1 cellular context compared by ENCODE assay signal in the genomic region with DNA sequence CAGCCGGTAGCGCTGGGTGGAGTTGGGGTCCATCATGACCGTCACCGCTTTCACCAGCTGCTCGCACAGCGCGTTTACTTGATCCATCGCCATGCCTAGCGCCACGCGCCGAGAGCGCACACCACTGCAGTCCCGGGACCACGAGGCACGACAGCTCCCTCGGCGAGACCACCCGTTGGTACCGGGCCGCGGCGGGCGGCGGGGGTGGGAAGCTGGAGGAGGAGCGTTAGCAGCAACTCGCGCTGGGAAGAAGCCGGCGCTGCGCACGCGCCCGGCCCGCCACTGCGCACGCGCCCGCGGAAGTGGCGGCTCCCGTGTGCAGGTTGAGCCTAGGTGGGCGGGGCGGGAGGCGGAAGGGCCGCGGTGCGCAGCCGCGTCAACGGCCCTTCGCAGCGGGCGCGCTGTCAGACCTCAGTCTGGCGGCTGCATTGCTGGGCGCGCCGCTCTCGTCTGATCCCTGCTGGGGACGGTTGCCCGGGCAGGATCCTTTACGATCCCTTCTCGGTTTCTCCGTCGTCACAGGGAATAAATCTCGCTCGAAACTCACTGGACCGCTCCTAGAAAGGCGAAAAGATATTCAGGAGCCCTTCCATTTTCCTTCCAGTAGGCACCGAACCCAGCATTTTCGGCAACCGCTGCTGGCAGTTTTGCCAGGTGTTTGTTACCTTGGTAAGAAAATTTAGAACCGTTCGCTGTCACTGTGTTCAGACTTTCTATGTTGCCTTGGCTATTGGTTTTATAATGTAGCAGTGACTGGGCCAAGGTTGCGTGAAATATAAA.
A peak's percentile ranks its signal among the peaks of the same experiment; 100 is the strongest.
TF ChIP-seq lines count a peak whose summit lies in the region.

TSS of gene POLH (plus strand) at position 414 of the 780 bp plus-strand sequence. CDS start 6,135 bp downstream, outside the sequence.
TSS of gene XPO5 (minus strand) at position 267 of the 780 bp plus-strand sequence. CDS start at position 93, 174 bp downstream.

TF ChIP-seq in K562, 482 proteins besides CTCF, POLR2A, EP300 and RAD21 (continued from another document and continues in another):
- TF ChIP-seq ETV5 (CRISPR knock-in tag; IDR thresholded peaks at IDR 0.05; ENCODE audit: low read depth) (peak; percentile 52; the same call in 1 of the 2 replicates), SMARCC2 (IDR thresholded peaks at IDR 0.05; ENCODE audit: low read depth) (0 out of 2 replicates have a peak, but pooled peaks have one; percentile 24), DDX20 (tag; IDR thresholded peaks at IDR 0.05; ENCODE audit: low read depth) (no peak), MYNN (IDR thresholded peaks at IDR 0.05) (peak; percentile 61; the same call in 1 of the 2 replicates), MYNN (CRISPR knock-in tag; IDR thresholded peaks at IDR 0.05) (no peak), ZNF175 (CRISPR knock-in tag; IDR thresholded peaks at IDR 0.05; ENCODE audit: low read depth) (0 out of 2 replicates have a peak, but pooled peaks have one; percentile 32), TAF1 (IDR thresholded peaks at IDR 0.05; ENCODE audit: control insufficient read depth, extremely low read depth, insufficient read depth, low read length, severe bottlenecking) (peak; percentile 99), CREB3L1 (IDR thresholded peaks at IDR 0.05; ENCODE audit: borderline replicate concordance, low read depth) (peak; percentile 77), GABPB1 (CRISPR knock-in tag; IDR thresholded peaks at IDR 0.05) (peak; percentile 52; the same call in 1 of the 2 replicates), ZNF764 (CRISPR knock-in tag; IDR thresholded peaks at IDR 0.05; ENCODE audit: low read depth) (peak; percentile 98), POLR2B (IDR thresholded peaks at IDR 0.05; ENCODE audit: low read depth, partially characterized antibody) (peak; percentile 93), NEUROD1 (IDR thresholded peaks at IDR 0.05; ENCODE audit: borderline replicate concordance, low read depth, low read length, partially characterized antibody) (no peak), MCM3 (IDR thresholded peaks at IDR 0.05) (no peak), SMC3 (conservative IDR thresholded peaks at IDR 0.05; ENCODE audit: insufficient read depth, low read depth, low read length) (no peak), ZBTB11 (CRISPR knock-in tag; IDR thresholded peaks at IDR 0.05) (0 out of 6 replicates have a peak, but pooled peaks of 1 of the 3 experiments have one; percentile 26), MYC (IDR thresholded peaks at IDR 0.05; ENCODE audit: low read depth, low read length) (peak; percentile 93; the same call in 1 of the 2 replicates), MYC (CRISPR knock-in tag; IDR thresholded peaks at IDR 0.05; ENCODE audit: borderline replicate concordance, low read depth) (peak; percentile 5; the same call in 1 of the 2 replicates), FOXJ3 (CRISPR knock-in tag; IDR thresholded peaks at IDR 0.05) (no peak), ZNF76 (CRISPR knock-in tag; IDR thresholded peaks at IDR 0.05; ENCODE audit: borderline replicate concordance) (no peak), CC2D1A (IDR thresholded peaks at IDR 0.05) (peak; percentile 89), HLTF (IDR thresholded peaks at IDR 0.05) (no peak), GATAD2A (IDR thresholded peaks at IDR 0.05) (0 out of 2 replicates have a peak, but pooled peaks have one; percentile 21), POLR2G (IDR thresholded peaks at IDR 0.05; ENCODE audit: low read depth, low read length) (peak; percentile 96), CCNT2 (IDR thresholded peaks at IDR 0.05; ENCODE audit: borderline replicate concordance, extremely low read depth, insufficient read length, low read depth, low read length) (peak; percentile 93), AFF1 (IDR thresholded peaks at IDR 0.05; ENCODE audit: low read depth in 1 of 2, partially characterized antibody in 2 of 2) (peak in 1 of 2 experiments; percentile 74), THRB (CRISPR knock-in tag; conservative IDR thresholded peaks at IDR 0.05) (0 out of 2 replicates have a peak, but pooled peaks have one; percentile 10), GTF2F1 (IDR thresholded peaks at IDR 0.05; ENCODE audit: low read depth, low read length) (no peak), FOSL1 (tag; conservative IDR thresholded peaks at IDR 0.05) (no peak; the same call in 1 of the 2 replicates), ZFP36 (IDR thresholded peaks at IDR 0.05; ENCODE audit: low read depth, low read length, partially characterized antibody) (no peak), CSDE1 (IDR thresholded peaks at IDR 0.05) (peak in 1 of 2 experiments; percentile 57; a peak in 1 of 4 replicates), PBX2 (CRISPR knock-in tag; IDR thresholded peaks at IDR 0.05; ENCODE audit: low read depth) (no peak), PBX2 (tag; conservative IDR thresholded peaks at IDR 0.05; ENCODE audit: low read depth) (0 out of 2 replicates have a peak, but pooled peaks have one; percentile 27), FIP1L1 (IDR thresholded peaks at IDR 0.05; ENCODE audit: low read depth, low read length, poor library complexity, severe bottlenecking) (peak; percentile 77), RBM22 (IDR thresholded peaks at IDR 0.05; ENCODE audit: low read depth, low read length, poor library complexity, severe bottlenecking) (no peak)
- TF ChIP-seq, protein P1, sequence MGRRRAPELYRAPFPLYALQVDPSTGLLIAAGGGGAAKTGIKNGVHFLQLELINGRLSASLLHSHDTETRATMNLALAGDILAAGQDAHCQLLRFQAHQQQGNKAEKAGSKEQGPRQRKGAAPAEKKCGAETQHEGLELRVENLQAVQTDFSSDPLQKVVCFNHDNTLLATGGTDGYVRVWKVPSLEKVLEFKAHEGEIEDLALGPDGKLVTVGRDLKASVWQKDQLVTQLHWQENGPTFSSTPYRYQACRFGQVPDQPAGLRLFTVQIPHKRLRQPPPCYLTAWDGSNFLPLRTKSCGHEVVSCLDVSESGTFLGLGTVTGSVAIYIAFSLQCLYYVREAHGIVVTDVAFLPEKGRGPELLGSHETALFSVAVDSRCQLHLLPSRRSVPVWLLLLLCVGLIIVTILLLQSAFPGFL (CRISPR knock-in tag; IDR thresholded peaks at IDR 0.05) = peak; percentile 19; the same call in 1 of the 2 replicates
- TF ChIP-seq, protein P2, sequence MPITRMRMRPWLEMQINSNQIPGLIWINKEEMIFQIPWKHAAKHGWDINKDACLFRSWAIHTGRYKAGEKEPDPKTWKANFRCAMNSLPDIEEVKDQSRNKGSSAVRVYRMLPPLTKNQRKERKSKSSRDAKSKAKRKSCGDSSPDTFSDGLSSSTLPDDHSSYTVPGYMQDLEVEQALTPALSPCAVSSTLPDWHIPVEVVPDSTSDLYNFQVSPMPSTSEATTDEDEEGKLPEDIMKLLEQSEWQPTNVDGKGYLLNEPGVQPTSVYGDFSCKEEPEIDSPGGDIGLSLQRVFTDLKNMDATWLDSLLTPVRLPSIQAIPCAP (CRISPR knock-in tag; IDR thresholded peaks at IDR 0.05; ENCODE audit: borderline replicate concordance) = no peak
- TF ChIP-seq, protein P3, sequence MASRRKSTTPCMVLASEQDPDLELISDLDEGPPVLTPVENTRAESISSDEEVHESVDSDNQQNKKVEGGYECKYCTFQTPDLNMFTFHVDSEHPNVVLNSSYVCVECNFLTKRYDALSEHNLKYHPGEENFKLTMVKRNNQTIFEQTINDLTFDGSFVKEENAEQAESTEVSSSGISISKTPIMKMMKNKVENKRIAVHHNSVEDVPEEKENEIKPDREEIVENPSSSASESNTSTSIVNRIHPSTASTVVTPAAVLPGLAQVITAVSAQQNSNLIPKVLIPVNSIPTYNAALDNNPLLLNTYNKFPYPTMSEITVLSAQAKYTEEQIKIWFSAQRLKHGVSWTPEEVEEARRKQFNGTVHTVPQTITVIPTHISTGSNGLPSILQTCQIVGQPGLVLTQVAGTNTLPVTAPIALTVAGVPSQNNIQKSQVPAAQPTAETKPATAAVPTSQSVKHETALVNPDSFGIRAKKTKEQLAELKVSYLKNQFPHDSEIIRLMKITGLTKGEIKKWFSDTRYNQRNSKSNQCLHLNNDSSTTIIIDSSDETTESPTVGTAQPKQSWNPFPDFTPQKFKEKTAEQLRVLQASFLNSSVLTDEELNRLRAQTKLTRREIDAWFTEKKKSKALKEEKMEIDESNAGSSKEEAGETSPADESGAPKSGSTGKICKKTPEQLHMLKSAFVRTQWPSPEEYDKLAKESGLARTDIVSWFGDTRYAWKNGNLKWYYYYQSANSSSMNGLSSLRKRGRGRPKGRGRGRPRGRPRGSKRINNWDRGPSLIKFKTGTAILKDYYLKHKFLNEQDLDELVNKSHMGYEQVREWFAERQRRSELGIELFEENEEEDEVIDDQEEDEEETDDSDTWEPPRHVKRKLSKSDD (conservative IDR thresholded peaks at IDR 0.05; ENCODE audit: low read length) = no peak
